In genomic region chr14:79693935-79694334, GRCh38 we compare ENCODE assay signal across 24 cellular contexts.
"Had no signal": no experiment of that assay in that cellular context is flagged by ENCODE, and none has a peak within 500 bp of the region (broad histone marks: within the 10 kb centered on the region; RNA-seq: fewer than 3 reads in every experiment).

No MANE protein-coding gene starts in this region.

- DNase-seq: hypothalamus; islet precursor cell; left ventricle myocardium inferior; mesendoderm; naive thymus-derived CD8-positive, alpha-beta T cell; nephron progenitor cell; ovary; retina; right cardiac atrium; small intestine; spleen; stimulated activated CD4-positive, alpha-beta T cell treated with anti-CD3 and anti-CD28 coated beads, Interleukin-4, amount 100 ng/mL, for 24 hours; stimulated activated naive CD4-positive, alpha-beta T cell; tibial artery; trophoblast cell; upper lobe of right lung had no signal

- H3K4me1 ChIP-seq: left ventricle myocardium inferior, spleen, suprapubic skin, tibial artery, upper lobe of right lung had no signal

- H3K4me3 ChIP-seq: left ventricle myocardium inferior, lung, ovary, spleen, suprapubic skin, thoracic aorta, tibial artery, upper lobe of right lung had no signal

- H3K9me3 ChIP-seq: ovary, spleen, suprapubic skin, thoracic aorta, tibial artery, upper lobe of right lung had no signal

- H3K4me3 Mint-ChIP-seq: mesothelial cell of epicardium; naive thymus-derived CD8-positive, alpha-beta T cell; nephron progenitor cell; stimulated activated effector memory CD8-positive, alpha-beta T cell treated with anti-CD3 and anti-CD28 coated beads, Interleukin-12 subunit alpha, Interleukin-12 subunit beta, amount 100 ng/mL, for 72 hours; stimulated activated naive CD8-positive, alpha-beta T cell treated with anti-CD3 and anti-CD28 coated beads, Interleukin-15, Interleukin-2, amounts not matched to agents 100 ng/mL and 50 ng/mL, for 24 hours had no signal

- H3K27ac ChIP-seq: left ventricle myocardium inferior, ovary, spleen, suprapubic skin, thoracic aorta, tibial artery, upper lobe of right lung had no signal

- ATAC-seq: naive thymus-derived CD8-positive, alpha-beta T cell; right cardiac atrium; sciatic nerve; stimulated activated effector memory CD8-positive, alpha-beta T cell treated with anti-CD3 and anti-CD28 coated beads, Interleukin-12 subunit alpha, Interleukin-12 subunit beta, amount 100 ng/mL, for 72 hours; upper lobe of right lung had no signal

- H3K27ac Mint-ChIP-seq: mesothelial cell of epicardium; naive thymus-derived CD8-positive, alpha-beta T cell; nephron progenitor cell; progenitor cell of endocrine pancreas; stimulated activated effector memory CD8-positive, alpha-beta T cell treated with anti-CD3 and anti-CD28 coated beads, Interleukin-12 subunit alpha, Interleukin-12 subunit beta, amount 100 ng/mL, for 72 hours; stimulated activated naive CD8-positive, alpha-beta T cell treated with anti-CD3 and anti-CD28 coated beads, Interleukin-15, Interleukin-2, amounts not matched to agents 100 ng/mL and 50 ng/mL, for 24 hours had no signal

- H3K4me1 Mint-ChIP-seq: naive thymus-derived CD8-positive, alpha-beta T cell; stimulated activated effector memory CD8-positive, alpha-beta T cell treated with anti-CD3 and anti-CD28 coated beads, Interleukin-12 subunit alpha, Interleukin-12 subunit beta, amount 100 ng/mL, for 72 hours had no signal

- H3K27me3 Mint-ChIP-seq: naive thymus-derived CD8-positive, alpha-beta T cell; progenitor cell of endocrine pancreas; stimulated activated naive CD8-positive, alpha-beta T cell treated with anti-CD3 and anti-CD28 coated beads, Interleukin-15, Interleukin-2, amounts not matched to agents 100 ng/mL and 50 ng/mL, for 24 hours had no signal

- H3K27me3 ChIP-seq: ovary, spleen, suprapubic skin, tibial artery, upper lobe of right lung had no signal

- H3K9me3 Mint-ChIP-seq: mesothelial cell of epicardium, nephron progenitor cell had no signal

- H3K36me3 ChIP-seq: left ventricle myocardium inferior, spleen, suprapubic skin, thoracic aorta, tibial artery, upper lobe of right lung had no signal

- H3K36me3 Mint-ChIP-seq: mesothelial cell of epicardium; naive thymus-derived CD8-positive, alpha-beta T cell; stimulated activated effector memory CD8-positive, alpha-beta T cell treated with anti-CD3 and anti-CD28 coated beads, Interleukin-12 subunit alpha, Interleukin-12 subunit beta, amount 100 ng/mL, for 72 hours had no signal
